28 cellular contexts compared by ENCODE assay signal in the genomic region with DNA sequence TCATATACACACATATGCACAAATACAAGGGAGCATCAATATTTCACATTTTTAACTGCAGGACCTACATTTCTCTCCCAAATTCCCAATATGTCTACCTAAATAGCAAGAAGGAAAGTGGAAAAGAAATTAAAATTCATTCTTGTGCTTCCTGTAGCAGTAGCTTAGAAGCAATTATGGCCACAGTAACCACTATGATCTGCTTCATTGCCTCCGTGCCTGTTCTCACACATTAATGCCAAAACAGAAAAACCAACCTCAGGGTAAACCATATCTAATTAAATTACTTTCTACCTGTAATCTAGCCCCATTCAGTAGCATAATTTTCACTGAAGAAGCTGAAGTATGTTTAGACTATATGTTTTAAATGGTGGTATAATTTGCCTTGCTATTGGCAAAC.
"Had no signal": no experiment of that assay in that cellular context is flagged by ENCODE, and none has a peak within 500 bp of the region (broad histone marks: within the 10 kb centered on the region; RNA-seq: fewer than 3 reads in every experiment).

No MANE protein-coding gene starts in this region.

- H3K27ac ChIP-seq: adrenal gland, body of pancreas, breast epithelium, PC-9, SJCRH30, SK-N-MC had no signal

- H3K9me3 ChIP-seq: body of pancreas, breast epithelium, SJCRH30 had no signal

- H3K4me1 ChIP-seq: adrenal gland, body of pancreas, breast epithelium, SJCRH30 had no signal

- DNase-seq: activated CD4-positive, alpha-beta T cell treated with anti-CD3 and anti-CD28 coated beads for 36 hours; activated CD4-positive, alpha-beta T cell treated with anti-CD3 and anti-CD28 coated beads, Interleukin-2, amount 10 ng/mL, durations not matched to agents 7 days and 5 days; activated CD4-positive, alpha-beta T cell treated with anti-CD3 and anti-CD28 coated beads, Interleukin-2, amount 50 U/mL, for 48 hours; activated CD8-positive, alpha-beta memory T cell treated with anti-CD3 and anti-CD28 coated beads, Interleukin-2, amount 50 U/mL, for 4 hours; activated gamma-delta T cell treated with Interleukin-2 at 50 U/mL for 16 hours; activated naive CD4-positive, alpha-beta T cell treated with anti-CD3 and anti-CD28 coated beads for 36 hours; activated T-cell treated with anti-CD3 and anti-CD28 coated beads for 4 hours; activated T-cell treated with anti-CD3 and anti-CD28 coated beads, Interleukin-2, amount 50 U/mL, for 4 hours; adrenal gland; body of pancreas; NCI-H1105; NCI-H1417 treated with DMSO at 0.1 percent for 48 hours; NCI-H187 treated with DMSO at 0.1 percent for 48 hours; NCI-H2081; NCI-H2171 treated with DMSO at 0.1 percent for 48 hours; NCI-H2227 treated with DMSO at 0.1 percent for 48 hours; NCI-H446 treated with DMSO at 0.1 percent for 48 hours; NCI-H524; NCI-H69; NCI-H82; NK-92 treated with Interleukin-12 subunit alpha and Interleukin-12 subunit beta, amount 100 ng/mL, for 24 hours; PC-9; SHP77; SJCRH30 had no signal

- H3K36me3 ChIP-seq: adrenal gland, breast epithelium had no signal

- H3K4me2 ChIP-seq: PC-9 had no signal

- H3K4me3 ChIP-seq: adrenal gland, body of pancreas, breast epithelium, PC-9, SJCRH30, SK-N-MC had no signal

- H3K27me3 ChIP-seq: adrenal gland, body of pancreas, breast epithelium, SJCRH30 had no signal

- FAIRE-seq: astrocyte, TTC549 had no signal
